In genomic region chr1:21869620-21870121, GRCh38 we compare ENCODE assay signal across 8 cellular contexts. TPM values are rescaled to one million over a fixed set of nuclear protein-coding genes. Genes with fewer than 3 reads are reported as not detected.
DNase-seq lines count a peak whose midpoint lies in the region; ATAC-seq and TF ChIP-seq lines count a peak whose summit lies in the region.

No MANE protein-coding gene starts in this region.

- no peaks in the 10 kb centered on the region for H3K27me3 Mint-ChIP-seq in activated CD8-positive, alpha-beta memory T cell treated with anti-CD3 and anti-CD28 coated beads, Interleukin-2, amount 10 ng/mL, durations not matched to agents 7 days and 5 days

- H3K9me3 ChIP-seq in RWPE2 (ENCODE audit: severe bottlenecking) (no peaks in the 10 kb centered on the region), gastroesophageal sphincter (no peaks in the 10 kb centered on the region)

- peak; percentile 90 for ATAC-seq in RWPE2 (ENCODE audit: low read depth)
- peak; percentile 88 for ATAC-seq in gastroesophageal sphincter
- ATAC-seq in sciatic nerve = peak; percentile 63
- ATAC-seq in activated CD8-positive, alpha-beta memory T cell treated with anti-CD3 and anti-CD28 coated beads, Interleukin-2, amount 10 ng/mL, durations not matched to agents 7 days and 5 days = no peak

- intact Hi-C loops in sciatic nerve (cut with DNase I) = no loop called here

- CTCF ChIA-PET in activated CD8-positive, alpha-beta memory T cell treated with anti-CD3 and anti-CD28 coated beads, Interleukin-2, amount 10 ng/mL, durations not matched to agents 7 days and 5 days (lab: Charles Lee) = interaction anchor here (1.2 kb wide), 1 partner anchor 13 kb away, joined by 3 read pairs; no protein-coding TSS in a partner anchor

- peaks cover 26% of the 10 kb centered on the region for H3K4me1 ChIP-seq in RWPE2 (ENCODE audit: insufficient read depth, poor library complexity, severe bottlenecking)
- peaks cover 0 to 68% (median 13%) of the 10 kb centered on the region in 3 donors for H3K4me1 ChIP-seq in gastroesophageal sphincter

- H3K9me3 Mint-ChIP-seq in activated CD8-positive, alpha-beta memory T cell treated with anti-CD3 and anti-CD28 coated beads, Interleukin-2, amount 10 ng/mL, durations not matched to agents 7 days and 5 days (ENCODE audit: low read depth) = no peaks in the 10 kb centered on the region

- peak overlapping the region; percentile 43 for H3K27ac ChIP-seq in RWPE2 (ENCODE audit: poor library complexity, severe bottlenecking)
- peak overlapping the region; percentile 24 to 91 (median 80) for H3K27ac ChIP-seq in gastroesophageal sphincter

- TF ChIP-seq CTCF in RWPE2 (IDR thresholded peaks at IDR 0.05; ENCODE audit: poor library complexity, severe bottlenecking) (no peak), gastroesophageal sphincter (IDR thresholded peaks at IDR 0.05) (no peak), GM13977 (IDR thresholded peaks at IDR 0.05; ENCODE audit: extremely low read depth, insufficient read depth, missing control alignments) (no peak)

- no peak for TF ChIP-seq POLR2A in gastroesophageal sphincter (IDR thresholded peaks at IDR 0.05)

- peak; percentile 77 for DNase-seq in H4 (ENCODE audit: low spot score)
- DNase-seq in RWPE2 (ENCODE audit: low spot score) = peak; percentile 96
- peak; percentile 88 for DNase-seq in sciatic nerve (ENCODE audit: low spot score)
- DNase-seq in effector CD8-positive, alpha-beta T cell (lab: John Stamatoyannopoulos, UW) = no peak
- DNase-seq in GM13977 (ENCODE audit: low spot score) = no peak
- no peak for DNase-seq in activated CD8-positive, alpha-beta memory T cell treated with anti-CD3 and anti-CD28 coated beads, Interleukin-2, amount 10 ng/mL, durations not matched to agents 7 days and 5 days
- no peak for DNase-seq in D341Med (ENCODE audit: low spot score)

- no peak overlapping the region for H3K4me3 ChIP-seq in RWPE2 (ENCODE audit: severe bottlenecking)
- no peak overlapping the region for H3K4me3 ChIP-seq in gastroesophageal sphincter

- in situ Hi-C loops in GM13977 (cut with MboI; ENCODE audit: low pct_unique_long_range_greater_than_20kb, low sequenced_read_pairs, unreplicated experiment) = no loop called here

- TF ChIP-seq EP300 in gastroesophageal sphincter (IDR thresholded peaks at IDR 0.05) = no peak

- H3K27me3 ChIP-seq in RWPE2 (ENCODE audit: insufficient read depth, poor library complexity, severe bottlenecking) (no peaks in the 10 kb centered on the region), gastroesophageal sphincter (no peaks in the 10 kb centered on the region)

- no peaks in the 10 kb centered on the region for H3K36me3 Mint-ChIP-seq in activated CD8-positive, alpha-beta memory T cell treated with anti-CD3 and anti-CD28 coated beads, Interleukin-2, amount 10 ng/mL, durations not matched to agents 7 days and 5 days

- no peak overlapping the region for H3K4me3 Mint-ChIP-seq in activated CD8-positive, alpha-beta memory T cell treated with anti-CD3 and anti-CD28 coated beads, Interleukin-2, amount 10 ng/mL, durations not matched to agents 7 days and 5 days

- H3K4me1 Mint-ChIP-seq in activated CD8-positive, alpha-beta memory T cell treated with anti-CD3 and anti-CD28 coated beads, Interleukin-2, amount 10 ng/mL, durations not matched to agents 7 days and 5 days = peaks cover 3% of the 10 kb centered on the region

- 0 to 58% methylated on average over 2 to 5 of the region's 13 CpGs for WGBS in gastroesophageal sphincter (ENCODE audit: low coverage in 1 of 2), 2 donors

- no peak overlapping the region for H3K27ac Mint-ChIP-seq in activated CD8-positive, alpha-beta memory T cell treated with anti-CD3 and anti-CD28 coated beads, Interleukin-2, amount 10 ng/mL, durations not matched to agents 7 days and 5 days

- H3K36me3 ChIP-seq in RWPE2 (ENCODE audit: low read depth) (peaks cover 33% of the 10 kb centered on the region), gastroesophageal sphincter (peaks cover 0 to 97% of the 10 kb centered on the region in 2 donors)

RNA-seq across cellular contexts. Expression of gene LDLRAD2, which starts 57.6 kb away (rescaled TPM):
- not detected in 2 replicates for total RNA-seq in H4 (2014; rRNA removed; shearing (Covaris generic))
- total RNA-seq in gastroesophageal sphincter (under 1 TPM in 1 of 4 donors, not detected in 3; 0.08 TPM), sciatic nerve (0.13 TPM)
- total RNA-seq in activated CD8-positive, alpha-beta memory T cell treated with anti-CD3 and anti-CD28 coated beads, Interleukin-2, amount 10 ng/mL, durations not matched to agents 7 days and 5 days = not detected

Comparison
In these comparisons a context has a peak if more than half of its experiments do, and no peak if none do; other contexts are left out.
1. DNase-seq: peak in H4 (single experiment), RWPE2 (single experiment) and sciatic nerve (single experiment); none in effector CD8-positive, alpha-beta T cell (single experiment), GM13977 (single experiment), activated CD8-positive, alpha-beta memory T cell treated with anti-CD3 and anti-CD28 coated beads, Interleukin-2, amount 10 ng/mL, durations not matched to agents 7 days and 5 days (single experiment) and D341Med (single experiment).